Comparison of ENCODE assay signal across 27 cellular contexts in the genomic region with DNA sequence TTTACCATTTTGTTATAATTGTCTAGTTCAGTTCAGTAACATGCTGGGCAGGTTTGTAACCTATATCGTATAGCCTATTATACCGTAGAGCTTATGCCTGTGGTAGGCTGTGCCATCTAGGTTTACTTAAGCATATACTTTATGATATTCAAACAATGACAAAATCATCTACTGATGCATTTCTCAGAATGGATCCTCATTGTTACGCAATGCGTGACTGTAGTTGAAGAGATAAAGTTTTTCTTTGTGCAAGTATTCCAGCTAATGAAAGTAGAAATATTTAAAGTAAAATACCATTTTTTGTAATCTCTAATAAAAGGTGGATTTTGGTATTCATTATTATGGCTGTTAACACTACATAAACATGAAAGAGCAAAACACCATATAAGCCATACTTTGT.
"Had no signal": no experiment of that assay in that cellular context is flagged by ENCODE, and none has a peak within 500 bp of the region (broad histone marks: within the 10 kb centered on the region; RNA-seq: fewer than 3 reads in every experiment).

No MANE protein-coding gene starts in this region.

- H3K36me3 Mint-ChIP-seq: mesothelial cell of epicardium had no signal

- H3K9me3 ChIP-seq: colonic mucosa, esophagus squamous epithelium, gastrocnemius medialis, heart right ventricle, left lung, lower lobe of right lung, mucosa of descending colon had no signal

- FAIRE-seq: endometrium, islet of Langerhans, keratinocyte had no signal

- ATAC-seq: effector memory CD8-positive, alpha-beta T cell; esophagus mucosa; gastrocnemius medialis; heart right ventricle; left cardiac atrium; left lung; left ventricle myocardium superior; lower lobe of right lung; mucosa of descending colon had no signal

- H3K36me3 ChIP-seq: colonic mucosa, esophagus squamous epithelium, gastrocnemius medialis, heart right ventricle, left lung, lower lobe of right lung had no signal

- DNase-seq: colonic mucosa; cortex of kidney; effector CD8-positive, alpha-beta T cell; effector memory CD8-positive, alpha-beta T cell; endodermal cell; erythroblast; esophagus squamous epithelium; foreskin fibroblast; foreskin melanocyte; gastrocnemius medialis; glutamatergic neuron; head of caudate nucleus; heart right ventricle; hippocampal formation; left cardiac atrium; left lung; left ventricle myocardium superior; lower lobe of right lung; mesenchymal stem cell; mucosa of descending colon had no signal

- H3K4me3 Mint-ChIP-seq: dendritic cell treated with granulocyte-macrophage colony-stimulating factor and Interleukin-4, amounts not matched to agents 40 ng/mL and 50 ng/mL, for 4 days; effector memory CD8-positive, alpha-beta T cell; endodermal cell; mesothelial cell of epicardium had no signal

- H3K27me3 ChIP-seq: colonic mucosa, esophagus squamous epithelium, gastrocnemius medialis, heart right ventricle, left lung had no signal

- H3K4me1 ChIP-seq: colonic mucosa, esophagus squamous epithelium, heart right ventricle, left lung, lower lobe of right lung had no signal

- H3K27ac Mint-ChIP-seq: dendritic cell treated with granulocyte-macrophage colony-stimulating factor and Interleukin-4, amounts not matched to agents 40 ng/mL and 50 ng/mL, for 4 days; effector memory CD8-positive, alpha-beta T cell; endodermal cell; mesothelial cell of epicardium had no signal

- H3K4me1 Mint-ChIP-seq: endodermal cell had no signal

- H3K27ac ChIP-seq: colonic mucosa, epithelial cell of prostate, esophagus squamous epithelium, gastrocnemius medialis, heart right ventricle, left lung, lower lobe of right lung had no signal

- H3K9me3 Mint-ChIP-seq: endodermal cell had no signal

- H3K4me3 ChIP-seq: colonic mucosa, esophagus squamous epithelium, gastrocnemius medialis, heart right ventricle, left lung, lower lobe of right lung, mucosa of descending colon had no signal
